In the genomic region with DNA sequence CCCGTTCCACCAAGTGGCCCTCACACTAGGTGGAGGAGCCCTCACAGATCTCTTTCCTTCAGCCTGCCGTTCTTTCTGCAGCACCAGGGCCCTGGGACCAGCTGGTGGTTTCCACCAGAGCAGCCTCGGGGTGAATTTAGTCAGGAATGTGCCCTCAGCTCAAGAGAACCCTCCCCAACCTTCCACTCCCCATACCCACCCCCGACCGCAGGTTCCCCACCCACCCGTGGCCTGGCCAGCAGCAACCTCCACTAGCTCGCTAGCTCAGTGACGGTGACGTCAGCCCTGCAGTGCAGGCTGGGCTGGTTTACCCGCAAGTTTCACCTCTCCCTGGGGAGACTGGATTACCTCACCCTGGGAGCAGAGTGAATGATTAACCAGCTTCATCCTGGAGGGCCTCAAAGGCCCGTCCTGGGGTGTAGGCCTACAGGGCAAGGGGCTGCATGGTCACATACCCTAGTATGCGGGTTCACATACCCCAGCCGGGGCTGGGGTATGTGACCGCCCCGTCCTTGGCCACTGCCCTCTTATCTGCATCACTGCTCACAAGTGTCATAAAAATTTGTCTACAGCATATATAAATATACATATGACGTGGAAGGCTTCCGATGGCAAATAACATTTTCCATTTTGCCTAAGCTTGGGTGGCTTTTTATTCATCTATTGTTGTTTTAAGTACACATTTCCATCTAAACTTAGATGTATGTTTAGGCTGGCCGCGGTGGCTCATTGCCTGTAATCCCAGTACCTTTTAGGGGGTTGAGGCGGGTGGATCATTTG, we compare ENCODE assay signal across 7 cellular contexts. TPM values are rescaled to one million over a fixed set of nuclear protein-coding genes. Genes with fewer than 3 reads are reported as not detected.
DNase-seq lines count a peak whose midpoint lies in the region; ATAC-seq and TF ChIP-seq lines count a peak whose summit lies in the region.

No MANE protein-coding gene starts in this region.

- intact Hi-C loops in mucosa of descending colon (cut with DNase I, micrococcal nuclease) = no loop called here

- no peak overlapping the region for H3K4me3 Mint-ChIP-seq in chondrocyte (ENCODE audit: unreplicated experiment)

- no peaks in the 10 kb centered on the region for H3K36me3 ChIP-seq in mucosa of descending colon (ENCODE audit: low read depth)

- no peak overlapping the region for H3K4me3 ChIP-seq in mucosa of descending colon

- no peak for TF ChIP-seq CTCF in chondrocyte (IDR thresholded peaks at IDR 0.05)
- TF ChIP-seq CTCF in mucosa of descending colon (IDR thresholded peaks at IDR 0.05) = no peak

- DNase-seq in NCI-H1436 treated with DMSO at 0.1 percent for 48 hours (lab: John Stamatoyannopoulos, UW) (peak; percentile 84), chondrocyte (ENCODE audit: low spot score) (peak; percentile 96), mucosa of descending colon (peak; percentile 91 to 95 (median 94)), NCI-H446 treated with DMSO at 0.1 percent for 48 hours (lab: John Stamatoyannopoulos, UW) (no peak)
- no peak for DNase-seq in stimulated activated CD4-positive, alpha-beta T cell treated with anti-CD3 and anti-CD28 coated beads, Interleukin-2, amount 100 ng/mL, for 24 hours

- no peaks in the 10 kb centered on the region for H3K27me3 Mint-ChIP-seq in chondrocyte (ENCODE audit: low read depth)

- H3K4me1 Mint-ChIP-seq in chondrocyte (ENCODE audit: low read depth) = peaks cover 19% of the 10 kb centered on the region

- no peaks in the 10 kb centered on the region for H3K9me3 ChIP-seq in mucosa of descending colon

- H3K9me3 Mint-ChIP-seq in chondrocyte (ENCODE audit: low read depth) = no peaks in the 10 kb centered on the region

- peaks cover 14% of the 10 kb centered on the region for H3K4me1 ChIP-seq in mucosa of descending colon (ENCODE audit: low read depth)

- ATAC-seq in GM19025 (IDR thresholded peaks at IDR 0.05; ENCODE audit: low read depth, unreplicated experiment) (peak; percentile 64), mucosa of descending colon (peak; percentile 94), HG03135 (IDR thresholded peaks at IDR 0.05; ENCODE audit: unreplicated experiment) (no peak)

- peak overlapping the region; percentile 83 for H3K27ac Mint-ChIP-seq in chondrocyte (ENCODE audit: unreplicated experiment)

- H3K36me3 Mint-ChIP-seq in chondrocyte (ENCODE audit: low read depth) = no peaks in the 10 kb centered on the region

RNA-seq across cellular contexts. Expression of a gene that starts 24.5 kb away (rescaled TPM):
- total RNA-seq in chondrocyte (0.10 to 0.40 TPM (median 0.36 TPM) in 3 replicates), mucosa of descending colon (1,000 to 10,000 TPM in 2 of 3 donors, 100 to 1,000 TPM in 1; 623 to 1,741 (median 1,105) TPM)

RNA-seq across cellular contexts. Expression of a gene that starts 52.4 kb away (rescaled TPM):
- total RNA-seq in chondrocyte (42.1 to 50.6 TPM (median 42.1 TPM) in 3 replicates), mucosa of descending colon (100 to 1,000 TPM in 2 of 3 donors, 10 to 100 TPM in 1; 71.5 to 151 (median 132) TPM)

Comparison
In these comparisons a context has a peak if more than half of its experiments do, and no peak if none do; other contexts are left out.
1. DNase-seq: peak in NCI-H1436 treated with DMSO at 0.1 percent for 48 hours (single experiment), chondrocyte (single experiment) and mucosa of descending colon (3 of 3); none in NCI-H446 treated with DMSO at 0.1 percent for 48 hours (single experiment) and stimulated activated CD4-positive, alpha-beta T cell treated with anti-CD3 and anti-CD28 coated beads, Interleukin-2, amount 100 ng/mL, for 24 hours (0 of 2).
2. RNA of a gene that starts 24.5 kb away (total RNA-seq): 623 to 1,741 TPM in mucosa of descending colon; 0.10 to 0.40 TPM in chondrocyte; every median in the first group is over 100 times any median in the second.